25 cellular contexts compared by ENCODE assay signal in genomic region chr3:188533172-188533571, GRCh38.
DNase-seq lines count a peak whose midpoint lies in the region; ATAC-seq, FAIRE-seq and TF ChIP-seq lines count a peak whose summit lies in the region.
"Had no signal": no experiment of that assay in that cellular context is flagged by ENCODE, and none has a peak within 500 bp of the region (broad histone marks: within the 10 kb centered on the region; RNA-seq: fewer than 3 reads in every experiment).

No MANE protein-coding gene starts in this region.

- H3K4me3 Mint-ChIP-seq in T-cell = no peak overlapping the region
- no peak overlapping the region for H3K4me3 Mint-ChIP-seq in activated CD4-positive, alpha-beta memory T cell treated with anti-CD3 and anti-CD28 coated beads for 36 hours
- H3K4me3 Mint-ChIP-seq: CD4-positive, CD25-positive, alpha-beta regulatory T cell; IgD-negative memory B cell had no signal

- POLR2A ChIA-PET in A549 (lab: Yijun Ruan, JAX) (no interaction called here), T-cell (lab: Charles Lee) (no interaction called here)
- POLR2A ChIA-PET in activated CD4-positive, alpha-beta memory T cell treated with anti-CD3 and anti-CD28 coated beads for 36 hours (lab: Charles Lee) = no interaction called here

- no peaks in the 10 kb centered on the region for H3K9me3 ChIP-seq in A549
- H3K9me3 ChIP-seq in osteoblast (ENCODE audit: low read depth, low read length) = no peaks in the 10 kb centered on the region
- H3K9me3 ChIP-seq: BLaER1 had no signal

- H3K36me3 Mint-ChIP-seq in T-cell = peaks cover 39% of the 10 kb centered on the region
- H3K36me3 Mint-ChIP-seq in activated CD4-positive, alpha-beta memory T cell treated with anti-CD3 and anti-CD28 coated beads for 36 hours = peaks cover 3% of the 10 kb centered on the region

- TF ChIP-seq POLR2A in A549 (IDR thresholded peaks at IDR 0.05; ENCODE audit: low read length) (no peak), H54 (IDR thresholded peaks at IDR 0.05; ENCODE audit: low read depth, low read length) (no peak)

- peak overlapping the region; percentile 48; the same call in 2 of the 3 replicates for H3K4me2 ChIP-seq in A549
- peak overlapping the region; percentile 20 for H3K4me2 ChIP-seq in osteoblast (ENCODE audit: insufficient read depth, low read length)
- H3K4me2 ChIP-seq: BLaER1, KMS-11 had no signal

- CTCF ChIA-PET in A549 (lab: Yijun Ruan, JAX) (interaction anchor here (1.5 kb wide), 1 partner anchor 421 kb away, joined by 5 read pairs; no protein-coding TSS in a partner anchor), T-cell (lab: Charles Lee) (no interaction called here)
- CTCF ChIA-PET in activated CD4-positive, alpha-beta memory T cell treated with anti-CD3 and anti-CD28 coated beads for 36 hours (lab: Charles Lee) = interaction anchor here (0.6 kb wide), 1 partner anchor 93 kb away, joined by 5 read pairs; no protein-coding TSS in a partner anchor

- H2AFZ ChIP-seq in osteoblast (ENCODE audit: low read length) = no peak overlapping the region

- H3K4me1 Mint-ChIP-seq in T-cell = peaks cover 0 to 8% (median 3%) of the 10 kb centered on the region in 3 donors
- no peaks in the 10 kb centered on the region for H3K4me1 Mint-ChIP-seq in activated CD4-positive, alpha-beta memory T cell treated with anti-CD3 and anti-CD28 coated beads for 36 hours (ENCODE audit: low read depth)

- no peaks in the 10 kb centered on the region for H3K27me3 Mint-ChIP-seq in T-cell
- H3K27me3 Mint-ChIP-seq in activated CD4-positive, alpha-beta memory T cell treated with anti-CD3 and anti-CD28 coated beads for 36 hours = no peaks in the 10 kb centered on the region
- H3K27me3 Mint-ChIP-seq: CD4-positive, CD25-positive, alpha-beta regulatory T cell; IgD-negative memory B cell had no signal

- ATAC-seq in A549 = peak in 1 of 2 experiments; percentile 45; a peak in 2 of 6 replicates
- ATAC-seq in SK-N-SH treated with all-trans-retinoic acid at 6 μM for 48 hours = peak; percentile 64
- ATAC-seq in T-cell (replicated peaks in 1 of 4) = no peak
- ATAC-seq: GM12878, Panc1 had no signal

- no peak for TF ChIP-seq RAD21 in A549 (conservative IDR thresholded peaks at IDR 0.05 in 1 of 2, IDR thresholded peaks at IDR 0.05 in 1 of 2)

- peaks cover 10% of the 10 kb centered on the region for H4K20me1 ChIP-seq in osteoblast (ENCODE audit: insufficient read depth, low read length)
- H4K20me1 ChIP-seq: BLaER1 had no signal

- no peaks in the 10 kb centered on the region for H3K9me3 Mint-ChIP-seq in T-cell
- H3K9me3 Mint-ChIP-seq in activated CD4-positive, alpha-beta memory T cell treated with anti-CD3 and anti-CD28 coated beads for 36 hours = no peaks in the 10 kb centered on the region
- H3K9me3 Mint-ChIP-seq: CD4-positive, CD25-positive, alpha-beta regulatory T cell had no signal

- H3K79me2 ChIP-seq in osteoblast (ENCODE audit: insufficient read depth, low read length) = peaks cover 38% of the 10 kb centered on the region

- H3K27me3 ChIP-seq in osteoblast (ENCODE audit: insufficient read depth, low read length) = no peaks in the 10 kb centered on the region
- H3K27me3 ChIP-seq: BLaER1 had no signal

- H3K4me1 ChIP-seq in A549 (peaks cover 44% of the 10 kb centered on the region), osteoblast (ENCODE audit: insufficient read depth, low read length) (peaks cover 36% of the 10 kb centered on the region)
- H3K4me1 ChIP-seq: BLaER1 had no signal

- DNase-seq in A549 (ENCODE audit: low read depth in 1 of 2, low spot score in 1 of 2) = no peak
- DNase-seq in H54 (ENCODE audit: insufficient read length, low spot score) = no peak
- no peak for DNase-seq in osteoblast (ENCODE audit: insufficient read length, low spot score, missing footprints)
- DNase-seq in T-cell = no peak
- DNase-seq in activated CD4-positive, alpha-beta memory T cell treated with anti-CD3 and anti-CD28 coated beads for 36 hours = no peak
- no peak for DNase-seq in SIG-M5 treated with dmso at 0.1 percent for 504 hours (lab: John Stamatoyannopoulos, UW; ENCODE audit: unreplicated experiment)
- DNase-seq in SKM-1 treated with dmso at 0.1 percent for 144 hours (lab: John Stamatoyannopoulos, UW; ENCODE audit: unreplicated experiment) = no peak
- DNase-seq: CD4-positive, CD25-positive, alpha-beta regulatory T cell; GDM1; NCI-H1048; NCI-H1417; NCI-H1694; NCI-H2029 treated with DMSO at 0.1 percent for 48 hours; NCI-H2227 treated with DMSO at 0.1 percent for 48 hours; NCI-H526 treated with DMSO at 0.1 percent for 48 hours; SIG-M5 had no signal

- no peak for TF ChIP-seq EP300 in A549 (IDR thresholded peaks at IDR 0.05)

- no peak overlapping the region for H3K4me3 ChIP-seq in A549
- H3K4me3 ChIP-seq in osteoblast (ENCODE audit: insufficient read depth, low read length) = no peak overlapping the region
- H3K4me3 ChIP-seq: BLaER1, GM12878 had no signal

- no peaks in the 10 kb centered on the region for H3K36me3 ChIP-seq in osteoblast (ENCODE audit: insufficient read depth, low read length)
- H3K36me3 ChIP-seq: BLaER1 had no signal

- intact Hi-C loops in activated CD4-positive, alpha-beta memory T cell treated with anti-CD3 and anti-CD28 coated beads for 36 hours (cut with micrococcal nuclease) = no loop called here

- FAIRE-seq in A549 (lab: Jason Lieb, UNC) (no peak), H54 (lab: Jason Lieb, UNC) (peak; percentile 11)
- FAIRE-seq: D721Med, GM12878, H1 had no signal

- TF ChIP-seq CTCF in A549 (IDR thresholded peaks at IDR 0.05) = no peak
- TF ChIP-seq CTCF in osteoblast (IDR thresholded peaks at IDR 0.05; ENCODE audit: extremely low read depth, low read depth, low read length) = no peak

- H3K27ac ChIP-seq in A549 = no peak overlapping the region
- H3K27ac ChIP-seq in osteoblast (ENCODE audit: low read depth, low read length) = peak overlapping the region; percentile 25
- H3K27ac ChIP-seq: BLaER1, HL-60, KMS-11 had no signal

- WGBS in A549 (ENCODE audit: missing lambda C conversion rate) = 61% methylated on average over 1 of the region's 1 CpG

- no peak overlapping the region for H3K27ac Mint-ChIP-seq in T-cell
- no peak overlapping the region for H3K27ac Mint-ChIP-seq in activated CD4-positive, alpha-beta memory T cell treated with anti-CD3 and anti-CD28 coated beads for 36 hours
- H3K27ac Mint-ChIP-seq: CD4-positive, CD25-positive, alpha-beta regulatory T cell had no signal

TF ChIP-seq in A549, 52 proteins besides CTCF, POLR2A, EP300 and RAD21:
- TF ChIP-seq NPAS2 (CRISPR knock-in tag; IDR thresholded peaks at IDR 0.05; ENCODE audit: borderline replicate concordance) = no peak
- TF ChIP-seq TP53 (CRISPR knock-in tag; IDR thresholded peaks at IDR 0.05) = no peak
- TF ChIP-seq ESRRA (IDR thresholded peaks at IDR 0.05; ENCODE audit: borderline replicate concordance, low read length) = no peak
- TF ChIP-seq GATA3 (IDR thresholded peaks at IDR 0.05; ENCODE audit: borderline replicate concordance) = no peak
- no peak for TF ChIP-seq RFX5 (IDR thresholded peaks at IDR 0.05)
- TF ChIP-seq NR3C1 (IDR thresholded peaks at IDR 0.05) = no peak
- no peak for TF ChIP-seq EHF (CRISPR knock-in tag; IDR thresholded peaks at IDR 0.05)
- TF ChIP-seq JUNB (IDR thresholded peaks at IDR 0.05) = no peak
- no peak for TF ChIP-seq ZSCAN20 (CRISPR knock-in tag; IDR thresholded peaks at IDR 0.05)
- TF ChIP-seq CHD4 (IDR thresholded peaks at IDR 0.05; ENCODE audit: borderline replicate concordance) = no peak
- no peak for TF ChIP-seq NFE2L2 (conservative IDR thresholded peaks at IDR 0.05; ENCODE audit: low read length)
- TF ChIP-seq ZNF302 (CRISPR knock-in tag; IDR thresholded peaks at IDR 0.05) = no peak
- TF ChIP-seq MAFK (IDR thresholded peaks at IDR 0.05; ENCODE audit: partially characterized antibody) = no peak
- TF ChIP-seq MAZ (IDR thresholded peaks at IDR 0.05; ENCODE audit: borderline replicate concordance, low read depth, low read length) = no peak
- no peak for TF ChIP-seq ZC3H11A (IDR thresholded peaks at IDR 0.05)
- no peak for TF ChIP-seq FOSL2 (IDR thresholded peaks at IDR 0.05)
- no peak for TF ChIP-seq FOSL2 (CRISPR knock-in tag; IDR thresholded peaks at IDR 0.05)

TF ChIP-seq in SK-N-SH treated with all-trans-retinoic acid at 6 μM for 48 hours, 23 proteins besides CTCF, POLR2A, EP300 and RAD21 (continues in another document):
- TF ChIP-seq ZFP30 (CRISPR knock-in tag; IDR thresholded peaks at IDR 0.05) = no peak
- TF ChIP-seq ZC3H10 (CRISPR knock-in tag; IDR thresholded peaks at IDR 0.05) = no peak
- no peak for TF ChIP-seq ZNF70 (CRISPR knock-in tag; IDR thresholded peaks at IDR 0.05)
- TF ChIP-seq TOX (CRISPR knock-in tag; IDR thresholded peaks at IDR 0.05; ENCODE audit: borderline replicate concordance) = no peak
- TF ChIP-seq ZNF8 (CRISPR knock-in tag; IDR thresholded peaks at IDR 0.05) = no peak
- TF ChIP-seq TCF4 (CRISPR knock-in tag; IDR thresholded peaks at IDR 0.05; ENCODE audit: borderline replicate concordance) = no peak
- no peak for TF ChIP-seq GLIS3 (CRISPR knock-in tag; IDR thresholded peaks at IDR 0.05)
- no peak for TF ChIP-seq TSHZ2 (CRISPR knock-in tag; IDR thresholded peaks at IDR 0.05)
- TF ChIP-seq ZNF565 (CRISPR knock-in tag; conservative IDR thresholded peaks at IDR 0.05; ENCODE audit: low read depth) = no peak
- TF ChIP-seq CSDC2 (CRISPR knock-in tag; IDR thresholded peaks at IDR 0.05) = no peak
- TF ChIP-seq OSR1 (CRISPR knock-in tag; IDR thresholded peaks at IDR 0.05) = no peak

Comparison
In these comparisons a context has a peak if more than half of its experiments do, and no peak if none do; other contexts are left out.
1. CTCF ChIA-PET loops: an anchor here in A549 (1.5 kb wide) and activated CD4-positive, alpha-beta memory T cell treated with anti-CD3 and anti-CD28 coated beads for 36 hours (0.6 kb wide); none called in T-cell.